ENCODE assay signal across 14 cellular contexts in the genomic region with DNA sequence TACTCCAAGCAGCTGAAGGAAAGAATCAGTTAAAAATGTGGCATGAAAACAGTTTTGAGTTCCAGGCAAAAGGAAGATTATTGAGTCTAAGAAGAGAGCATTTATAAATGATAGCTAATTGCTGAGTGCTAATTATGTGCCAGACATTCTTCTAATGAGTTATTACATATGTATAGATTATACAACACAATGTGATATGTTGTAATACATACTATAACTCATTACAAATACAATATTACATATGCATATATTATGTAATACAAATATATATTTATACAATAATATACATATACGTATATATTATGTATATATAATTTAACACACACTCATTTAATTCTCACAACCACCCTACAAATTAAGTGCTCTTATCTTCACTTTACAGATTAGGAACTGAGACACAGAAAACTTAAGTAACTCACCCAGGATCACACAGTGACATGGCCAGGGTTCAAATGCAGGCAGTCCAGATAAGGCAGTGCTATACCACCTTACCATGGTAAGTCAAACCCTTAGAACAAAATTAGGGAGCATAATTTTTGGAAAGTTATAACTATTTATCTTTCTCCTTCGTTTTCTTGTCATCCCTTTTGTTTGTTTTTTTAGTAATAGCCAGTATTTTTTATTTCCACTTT. TPM values are rescaled to one million over a fixed set of nuclear protein-coding genes. Genes with fewer than 3 reads are reported as not detected.
A peak's percentile ranks its signal among the peaks of the same experiment; 100 is the strongest.
DNase-seq lines count a peak whose midpoint lies in the region; ATAC-seq, FAIRE-seq and TF ChIP-seq lines count a peak whose summit lies in the region.
"Had no signal": no experiment of that assay in that cellular context is flagged by ENCODE, and none has a peak within 500 bp of the region (broad histone marks: within the 10 kb centered on the region; RNA-seq: fewer than 3 reads in every experiment).

No MANE protein-coding gene starts in this region.

- CTCF ChIA-PET in CD8-positive, alpha-beta memory T cell (lab: Charles Lee) = no interaction called here
- CTCF ChIA-PET in HepG2 (lab: Yijun Ruan, JAX; ENCODE audit: low intra/inter-chr PET ratio, low total read pairs) = no interaction called here

- in situ Hi-C loops in HepG2 (cut with HindIII; ENCODE audit: extremely low pct_ligation_motif_present, low pct_unique_long_range_greater_than_20kb) = no loop called here

- no peaks in the 10 kb centered on the region for H3K9me3 ChIP-seq in CD8-positive, alpha-beta memory T cell (ENCODE audit: low read length)
- no peaks in the 10 kb centered on the region for H3K9me3 ChIP-seq in ascending aorta
- H3K9me3 ChIP-seq in HepG2 (ENCODE audit: low read length) = no peaks in the 10 kb centered on the region
- H3K9me3 ChIP-seq in T-helper 17 cell (ENCODE audit: control insufficient read depth, low read length, poor library complexity, severe bottlenecking) = no peaks in the 10 kb centered on the region

- H2AFZ ChIP-seq in HepG2 (ENCODE audit: low read length) = no peak overlapping the region

- H3K4me2 ChIP-seq in HepG2 (ENCODE audit: low read depth, low read length) = peak overlapping the region; percentile 81

- peak overlapping the region; percentile 71 for H3K27ac ChIP-seq in CD8-positive, alpha-beta memory T cell (ENCODE audit: low read depth, low read length)
- H3K27ac ChIP-seq in ascending aorta = peak overlapping the region; percentile 90 to 91
- peak overlapping the region; percentile 84 for H3K27ac ChIP-seq in HepG2 (ENCODE audit: extremely low read length, insufficient read depth, low read length)
- peak overlapping the region in 14 of 21 experiments; percentile 11 to 77 (median 60) for H3K27ac ChIP-seq in skin epidermis

- H3K27me3 Mint-ChIP-seq in CD8-positive, alpha-beta memory T cell = peaks cover 32 to 64% of the 10 kb centered on the region in 2 donors
- H3K27me3 Mint-ChIP-seq in T-helper 17 cell = peaks cover 85% of the 10 kb centered on the region

- DNase-seq in CD8-positive, alpha-beta memory T cell = no peak
- no peak for DNase-seq in ascending aorta (ENCODE audit: low spot score in 2 of 2)
- no peak for DNase-seq in HepG2 (ENCODE audit: low spot score)
- no peak for DNase-seq in T-helper 17 cell
- no peak for DNase-seq in NCI-H446 treated with DMSO at 0.1 percent for 48 hours (lab: John Stamatoyannopoulos, UW)
- DNase-seq: activated CD8-positive, alpha-beta memory T cell treated with anti-CD3 and anti-CD28 coated beads for 24 hours; naive thymus-derived CD8-positive, alpha-beta T cell; stimulated activated CD4-positive, alpha-beta T cell treated with anti-CD3 and anti-CD28 coated beads, Interleukin-4, amount 100 ng/mL, for 1 hour had no signal

- no TSS peak for BruUV-seq in HepG2 (replicated peaks; lab: Mats Ljungman, UMichigan)

- H3K27me3 ChIP-seq in CD8-positive, alpha-beta memory T cell (ENCODE audit: insufficient read depth, low read length, poor library complexity, severe bottlenecking) = peaks cover 23% of the 10 kb centered on the region
- no peaks in the 10 kb centered on the region for H3K27me3 ChIP-seq in ascending aorta
- no peaks in the 10 kb centered on the region; a peak in 1 of 5 replicates for H3K27me3 ChIP-seq in HepG2 (ENCODE audit: control insufficient read depth in 1 of 2, insufficient read depth in 2 of 2, low read length in 2 of 2)

- H3K9ac ChIP-seq in HepG2 (ENCODE audit: insufficient read depth, low read depth, low read length) = peak overlapping the region; percentile 46

- no peak overlapping the region for H3K27ac Mint-ChIP-seq in CD8-positive, alpha-beta memory T cell
- H3K27ac Mint-ChIP-seq in T-helper 17 cell = no peak overlapping the region
- H3K27ac Mint-ChIP-seq: activated naive CD8-positive, alpha-beta T cell; naive thymus-derived CD8-positive, alpha-beta T cell; stimulated activated naive CD8-positive, alpha-beta T cell treated with anti-CD3 and anti-CD28 coated beads, Interleukin-15, Interleukin-2, amounts not matched to agents 100 ng/mL and 50 ng/mL, for 24 hours had no signal

- peaks cover 5 to 14% (median 10%) of the 10 kb centered on the region in 3 donors for H3K4me1 Mint-ChIP-seq in CD8-positive, alpha-beta memory T cell
- peaks cover 8% of the 10 kb centered on the region for H3K4me1 Mint-ChIP-seq in T-helper 17 cell

- TF ChIP-seq POLR2A in HepG2 (IDR thresholded peaks at IDR 0.05; ENCODE audit: insufficient read depth in 1 of 2, low read depth in 2 of 2, low read length in 2 of 2) = no peak

- TF ChIP-seq EP300 in HepG2 (IDR thresholded peaks at IDR 0.05; ENCODE audit: low read depth in 2 of 2, low read length in 2 of 2) (no peak), HepG2 (CRISPR knock-in tag; IDR thresholded peaks at IDR 0.05; ENCODE audit: borderline replicate concordance) (no peak)

- no peak overlapping the region for H3K4me3 ChIP-seq in CD8-positive, alpha-beta memory T cell (ENCODE audit: low read length)
- H3K4me3 ChIP-seq in ascending aorta (peak overlapping the region; percentile 77 to 83), HepG2 (replicated peaks in 1 of 3; ENCODE audit: insufficient read depth in 1 of 3, low read depth in 2 of 3, low read length in 3 of 3) (peak overlapping the region; percentile 15 to 41 (median 18); a peak in 5 of 6 replicates), skin epidermis (no peak overlapping the region)

- H3K4me3 Mint-ChIP-seq in CD8-positive, alpha-beta memory T cell = no peak overlapping the region
- H3K4me3 Mint-ChIP-seq in T-helper 17 cell = no peak overlapping the region
- H3K4me3 Mint-ChIP-seq: activated naive CD8-positive, alpha-beta T cell; stimulated activated naive CD8-positive, alpha-beta T cell treated with anti-CD3 and anti-CD28 coated beads, Interleukin-15, Interleukin-2, amounts not matched to agents 100 ng/mL and 50 ng/mL, for 24 hours had no signal

- H4K20me1 ChIP-seq in HepG2 (ENCODE audit: insufficient read depth, low read length) = no peaks in the 10 kb centered on the region

- H3K9me3 Mint-ChIP-seq in CD8-positive, alpha-beta memory T cell = no peaks in the 10 kb centered on the region
- H3K9me3 Mint-ChIP-seq: naive thymus-derived CD8-positive, alpha-beta T cell; stimulated activated naive CD8-positive, alpha-beta T cell treated with anti-CD3 and anti-CD28 coated beads, Interleukin-15, Interleukin-2, amounts not matched to agents 100 ng/mL and 50 ng/mL, for 24 hours had no signal

- H3K36me3 ChIP-seq in CD8-positive, alpha-beta memory T cell (ENCODE audit: insufficient read depth, low read length) = no peaks in the 10 kb centered on the region
- H3K36me3 ChIP-seq in ascending aorta = no peaks in the 10 kb centered on the region
- H3K36me3 ChIP-seq in HepG2 (replicated peaks in 1 of 2; ENCODE audit: control insufficient read depth in 1 of 2, insufficient read depth in 2 of 2, low read length in 2 of 2) = peaks cover 0 to 8% of the 10 kb centered on the region in 2 experiments; a peak in 2 of 5 replicates

- no peaks in the 10 kb centered on the region for H3K36me3 Mint-ChIP-seq in CD8-positive, alpha-beta memory T cell
- peaks cover 10% of the 10 kb centered on the region for H3K36me3 Mint-ChIP-seq in T-helper 17 cell (ENCODE audit: low read depth)
- H3K36me3 Mint-ChIP-seq: activated naive CD8-positive, alpha-beta T cell had no signal

- WGBS in HepG2 (ENCODE audit: low lambda C conversion rate) = 47% methylated on average over 2 of the region's 2 CpGs

- TF ChIP-seq CTCF in ascending aorta (IDR thresholded peaks at IDR 0.05) = no peak
- no peak for TF ChIP-seq CTCF in HepG2 (CRISPR knock-in tag; IDR thresholded peaks at IDR 0.05)

- ATAC-seq in HepG2 = no peak
- ATAC-seq in T-helper 17 cell = no peak
- ATAC-seq in GM19395 (IDR thresholded peaks at IDR 0.05; ENCODE audit: unreplicated experiment) = no peak
- no peak for ATAC-seq in HG02588 (IDR thresholded peaks at IDR 0.05; ENCODE audit: unreplicated experiment)
- ATAC-seq: naive thymus-derived CD8-positive, alpha-beta T cell had no signal

- H3K4me1 ChIP-seq in CD8-positive, alpha-beta memory T cell (ENCODE audit: insufficient read depth, low read length) = peaks cover 10% of the 10 kb centered on the region
- H3K4me1 ChIP-seq in ascending aorta (peaks cover 8 to 28% of the 10 kb centered on the region in 2 donors), HepG2 (ENCODE audit: insufficient read depth, low read length) (peaks cover 82% of the 10 kb centered on the region)

- intact Hi-C loops in ascending aorta (cut with DNase I) (no loop called here), HepG2 (cut with micrococcal nuclease; ENCODE audit: unreplicated experiment) (loop anchor here (2.0 to 10.0 kb wide), 3 partner anchors 23 to 299 kb away; a partner anchor contains a TSS)

- FAIRE-seq in HepG2 (lab: Jason Lieb, UNC) = no peak
- FAIRE-seq: endometrium had no signal

- H3K79me2 ChIP-seq in HepG2 (ENCODE audit: insufficient read depth, low read length) = peaks cover 76% of the 10 kb centered on the region

- TF ChIP-seq RAD21 in HepG2 (CRISPR knock-in tag; IDR thresholded peaks at IDR 0.05) = no peak

- POLR2A ChIA-PET in CD8-positive, alpha-beta memory T cell (lab: Charles Lee) = no interaction called here
- POLR2A ChIA-PET in HepG2 (lab: Yijun Ruan, JAX) = interaction anchor here (0.7 to 3.3 kb wide), 9 partner anchors 10 to 117 kb away, joined by 3 to 22 read pairs (median 6); a partner anchor contains a TSS

RNA-seq across cellular contexts. Expression of a gene that starts 4.0 kb away (rescaled TPM):
- 1 to 10 TPM; 3.0 to 3.9 TPM for total RNA-seq in CD8-positive, alpha-beta memory T cell
- polyA plus RNA-seq in CD8-positive, alpha-beta memory T cell = 0.16 TPM
- 111 TPM for total RNA-seq in ascending aorta
- total RNA-seq in HepG2 (2016; rRNA removed; fragmentation: Illumina TruSeq; extraction: Trizol) = 32.4 and 35.3 TPM in 2 replicates
- 4.0 and 6.4 TPM in 2 replicates for total RNA-seq in HepG2 (2016; cell fraction: cytosol; rRNA removed; fragmentation: Illumina TruSeq; extraction: Trizol; ENCODE audit: low read depth)
- total RNA-seq in HepG2 (2016; cell fraction: insoluble cytoplasmic fraction; rRNA removed; fragmentation: Illumina TruSeq; extraction: Trizol) = 31.2 and 35.2 TPM in 2 replicates
- total RNA-seq in HepG2 (2016; cell fraction: membrane; rRNA removed; fragmentation: Illumina TruSeq; extraction: Trizol) = 17.0 and 17.8 TPM in 2 replicates
- 54.6 and 67.3 TPM in 2 replicates for total RNA-seq in HepG2 (2016; cell fraction: nucleus; rRNA removed; fragmentation: Illumina TruSeq; extraction: Trizol)
- 79.7 and 93.0 TPM in 2 replicates for polyA plus RNA-seq in HepG2 (2011; rRNA removed)
- 58.6 and 75.5 TPM in 2 replicates for polyA plus RNA-seq in HepG2 (2011; cell fraction: cytosol; rRNA removed)
- polyA plus RNA-seq in HepG2 (2011; cell fraction: nucleus; rRNA removed) = 47.3 and 51.2 TPM in 2 replicates
- 53.6 and 75.8 TPM in 2 replicates for polyA plus RNA-seq in HepG2 (2012)
- 4.5 and 5.4 TPM in 2 replicates for polyA plus RNA-seq in HepG2 (2016; cell fraction: cytosol; fragmentation: Illumina TruSeq; extraction: Trizol; ENCODE audit: low read depth)
- 22.3 and 23.2 TPM in 2 replicates for polyA plus RNA-seq in HepG2 (2016; cell fraction: insoluble cytoplasmic fraction; fragmentation: Illumina TruSeq; extraction: Trizol; ENCODE audit: low read depth)
- polyA plus RNA-seq in HepG2 (2016; cell fraction: membrane; fragmentation: Illumina TruSeq; extraction: Trizol; ENCODE audit: low read depth) = 7.2 and 8.4 TPM in 2 replicates
- 51.7 and 52.8 TPM in 2 replicates for polyA plus RNA-seq in HepG2 (2016; cell fraction: nucleus; fragmentation: Illumina TruSeq; extraction: Trizol; ENCODE audit: insufficient read depth, low read depth)
- 110 and 520 TPM in 2 replicates for polyA minus RNA-seq in HepG2 (2011; rRNA and poly(A)+ RNA removed; ENCODE audit: low replicate concordance)
- 104 and 121 TPM in 2 replicates for polyA minus RNA-seq in HepG2 (2011; cell fraction: cytosol; rRNA and poly(A)+ RNA removed)
- polyA minus RNA-seq in HepG2 (2011; cell fraction: nucleus; rRNA and poly(A)+ RNA removed) = 157 and 174 TPM in 2 replicates
- 1 to 10 TPM in 1 of 2 donors, under 1 TPM in 1; 0.57 to 2.6 TPM for total RNA-seq in T-helper 17 cell

RNA-seq across cellular contexts. Expression of a gene that starts 32.5 kb away (rescaled TPM):
- total RNA-seq in CD8-positive, alpha-beta memory T cell = 100 to 1,000 TPM; 207 to 238 TPM
- polyA plus RNA-seq in CD8-positive, alpha-beta memory T cell = 120 TPM
- total RNA-seq in ascending aorta = 2.6 TPM
- 169 and 261 TPM in 2 replicates for total RNA-seq in HepG2 (2016; rRNA removed; fragmentation: Illumina TruSeq; extraction: Trizol)
- total RNA-seq in HepG2 (2016; cell fraction: cytosol; rRNA removed; fragmentation: Illumina TruSeq; extraction: Trizol; ENCODE audit: low read depth) = 27.2 TPM in 2 replicates
- total RNA-seq in HepG2 (2016; cell fraction: insoluble cytoplasmic fraction; rRNA removed; fragmentation: Illumina TruSeq; extraction: Trizol) = 163 and 273 TPM in 2 replicates
- 67.3 and 70.0 TPM in 2 replicates for total RNA-seq in HepG2 (2016; cell fraction: membrane; rRNA removed; fragmentation: Illumina TruSeq; extraction: Trizol)
- total RNA-seq in HepG2 (2016; cell fraction: nucleus; rRNA removed; fragmentation: Illumina TruSeq; extraction: Trizol) = 61.3 and 63.7 TPM in 2 replicates
- 116 and 140 TPM in 2 replicates for polyA plus RNA-seq in HepG2 (2011; rRNA removed)
- 101 and 134 TPM in 2 replicates for polyA plus RNA-seq in HepG2 (2011; cell fraction: cytosol; rRNA removed)
- 32.2 and 45.1 TPM in 2 replicates for polyA plus RNA-seq in HepG2 (2011; cell fraction: nucleus; rRNA removed)
- 119 TPM in 2 replicates for polyA plus RNA-seq in HepG2 (2012)
- polyA plus RNA-seq in HepG2 (2016; cell fraction: cytosol; fragmentation: Illumina TruSeq; extraction: Trizol; ENCODE audit: low read depth) = 38.3 and 40.3 TPM in 2 replicates
- polyA plus RNA-seq in HepG2 (2016; cell fraction: insoluble cytoplasmic fraction; fragmentation: Illumina TruSeq; extraction: Trizol; ENCODE audit: low read depth) = 219 and 228 TPM in 2 replicates
- 48.3 and 52.7 TPM in 2 replicates for polyA plus RNA-seq in HepG2 (2016; cell fraction: membrane; fragmentation: Illumina TruSeq; extraction: Trizol; ENCODE audit: low read depth)
- polyA plus RNA-seq in HepG2 (2016; cell fraction: nucleus; fragmentation: Illumina TruSeq; extraction: Trizol; ENCODE audit: insufficient read depth, low read depth) = 72.2 and 82.4 TPM in 2 replicates
- 42.3 and 110 TPM in 2 replicates for polyA minus RNA-seq in HepG2 (2011; rRNA and poly(A)+ RNA removed; ENCODE audit: low replicate concordance)
- polyA minus RNA-seq in HepG2 (2011; cell fraction: cytosol; rRNA and poly(A)+ RNA removed) = 54.0 and 56.2 TPM in 2 replicates
- polyA minus RNA-seq in HepG2 (2011; cell fraction: nucleus; rRNA and poly(A)+ RNA removed) = 52.7 and 59.6 TPM in 2 replicates
- total RNA-seq in T-helper 17 cell = 10 to 100 TPM; 48.6 to 53.1 TPM

Comparison
In these comparisons a context has a peak if more than half of its experiments do, and no peak if none do; other contexts are left out.
1. H3K4me3 ChIP-seq: peak in ascending aorta (2 of 2) and HepG2 (3 of 3); none in CD8-positive, alpha-beta memory T cell (single experiment) and skin epidermis (0 of 7).
2. Peak in every context shown above with its lines, with median percentiles within 50 percentile points of each other: H3K27ac ChIP-seq.